12 cellular contexts compared by ENCODE assay signal in the genomic region with DNA sequence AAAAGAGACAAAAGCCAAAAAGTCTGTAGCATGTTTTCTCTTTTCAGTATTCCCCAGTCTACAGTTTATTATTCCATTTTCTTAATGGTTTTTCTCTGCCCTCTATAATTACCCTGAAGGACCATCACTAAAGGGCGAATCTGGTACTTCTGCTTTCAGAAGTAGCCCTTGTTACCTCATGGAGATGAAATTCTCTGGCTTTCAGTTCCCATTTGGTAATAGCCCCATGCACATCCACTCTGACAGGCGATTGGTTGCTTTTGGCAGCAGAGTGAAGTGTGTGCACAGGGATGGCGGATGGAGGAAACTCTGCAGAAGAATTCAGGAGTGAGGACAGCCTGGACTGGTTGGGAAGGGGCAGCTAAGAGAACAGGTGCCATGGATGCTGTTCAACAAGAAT.
DNase-seq lines count a peak whose midpoint lies in the region; ATAC-seq and TF ChIP-seq lines count a peak whose summit lies in the region.
"Had no signal": no experiment of that assay in that cellular context is flagged by ENCODE, and none has a peak within 500 bp of the region (broad histone marks: within the 10 kb centered on the region; RNA-seq: fewer than 3 reads in every experiment).

No MANE protein-coding gene starts in this region.

- no peak overlapping the region for H3K27ac Mint-ChIP-seq in CD8-positive, alpha-beta T cell
- H3K27ac Mint-ChIP-seq in activated naive CD4-positive, alpha-beta T cell treated with anti-CD3 and anti-CD28 coated beads for 36 hours: no peak overlapping the region

- POLR2A ChIA-PET in CD8-positive, alpha-beta T cell (lab: Charles Lee): interaction anchor here (0.6 to 1.0 kb wide), 2 partner anchors 29 to 797 kb away, joined by 3 read pairs; no protein-coding TSS in a partner anchor

- peaks cover under 1% of the 10 kb centered on the region for H3K4me1 ChIP-seq in CD8-positive, alpha-beta T cell (ENCODE audit: insufficient read depth, low read length)
- H3K4me1 ChIP-seq: gastroesophageal sphincter had no signal

- DNase-seq in germinal center (ENCODE audit: low spot score): peak; percentile 25
- DNase-seq in iPS-NIHi7 (ENCODE audit: extremely low spot score): no peak
- no peak for DNase-seq in NCI-H446 treated with DMSO at 0.1 percent for 48 hours (lab: John Stamatoyannopoulos, UW)
- DNase-seq in CD8-positive, alpha-beta T cell: no peak
- no peak for DNase-seq in activated naive CD4-positive, alpha-beta T cell treated with anti-CD3 and anti-CD28 coated beads for 36 hours
- DNase-seq: activated effector memory CD4-positive, alpha-beta T cell treated with Interleukin-2 at 50 U/mL for 16 hours; EL; NCI-H146 had no signal

- no peak overlapping the region for H3K27ac ChIP-seq in CD8-positive, alpha-beta T cell (ENCODE audit: low read depth, low read length)
- H3K27ac ChIP-seq: gastroesophageal sphincter had no signal

- CTCF ChIA-PET in CD8-positive, alpha-beta T cell (lab: Charles Lee): interaction anchor here (0.9 kb wide), 1 partner anchor 45 kb away, joined by 3 read pairs; no protein-coding TSS in a partner anchor
- CTCF ChIA-PET in activated naive CD4-positive, alpha-beta T cell treated with anti-CD3 and anti-CD28 coated beads for 36 hours (lab: Charles Lee): interaction anchor here (0.6 to 0.8 kb wide), 2 partner anchors 46 to 57 kb away, joined by 3 read pairs; no protein-coding TSS in a partner anchor

- no peaks in the 10 kb centered on the region for H3K9me3 ChIP-seq in CD8-positive, alpha-beta T cell (ENCODE audit: low read length)
- H3K9me3 ChIP-seq: gastroesophageal sphincter had no signal

- H3K4me3 Mint-ChIP-seq in CD8-positive, alpha-beta T cell: no peak overlapping the region
- H3K4me3 Mint-ChIP-seq in activated naive CD4-positive, alpha-beta T cell treated with anti-CD3 and anti-CD28 coated beads for 36 hours: no peak overlapping the region

- H3K36me3 Mint-ChIP-seq in CD8-positive, alpha-beta T cell: no peaks in the 10 kb centered on the region
- peaks cover 2% of the 10 kb centered on the region for H3K36me3 Mint-ChIP-seq in activated naive CD4-positive, alpha-beta T cell treated with anti-CD3 and anti-CD28 coated beads for 36 hours (ENCODE audit: low read depth)

- no peaks in the 10 kb centered on the region for H3K27me3 Mint-ChIP-seq in CD8-positive, alpha-beta T cell (ENCODE audit: low read depth)
- H3K27me3 Mint-ChIP-seq in activated naive CD4-positive, alpha-beta T cell treated with anti-CD3 and anti-CD28 coated beads for 36 hours (ENCODE audit: low read depth): no peaks in the 10 kb centered on the region

- intact Hi-C loops in CD8-positive, alpha-beta T cell (cut with DNase I, micrococcal nuclease): no loop called here
- intact Hi-C loops in activated naive CD4-positive, alpha-beta T cell treated with anti-CD3 and anti-CD28 coated beads for 36 hours (cut with micrococcal nuclease): no loop called here

- no peaks in the 10 kb centered on the region for H3K36me3 ChIP-seq in CD8-positive, alpha-beta T cell (ENCODE audit: insufficient read depth, low read length)
- H3K36me3 ChIP-seq: gastroesophageal sphincter had no signal

- H3K27me3 ChIP-seq in CD8-positive, alpha-beta T cell (ENCODE audit: insufficient read depth, low read length): no peaks in the 10 kb centered on the region
- H3K27me3 ChIP-seq: gastroesophageal sphincter had no signal

- peaks cover 3% of the 10 kb centered on the region for H3K4me1 Mint-ChIP-seq in CD8-positive, alpha-beta T cell (ENCODE audit: low read depth)
- H3K4me1 Mint-ChIP-seq in activated naive CD4-positive, alpha-beta T cell treated with anti-CD3 and anti-CD28 coated beads for 36 hours (ENCODE audit: low read depth): peaks cover 24% of the 10 kb centered on the region

- no peaks in the 10 kb centered on the region for H3K9me3 Mint-ChIP-seq in CD8-positive, alpha-beta T cell
- H3K9me3 Mint-ChIP-seq in activated naive CD4-positive, alpha-beta T cell treated with anti-CD3 and anti-CD28 coated beads for 36 hours: no peaks in the 10 kb centered on the region

- no peak for TF ChIP-seq CTCF in CD8-positive, alpha-beta T cell (IDR thresholded peaks at IDR 0.05)

- H3K4me3 ChIP-seq in CD8-positive, alpha-beta T cell (ENCODE audit: low read depth, low read length): no peak overlapping the region
- H3K4me3 ChIP-seq: gastroesophageal sphincter had no signal

- ATAC-seq in GM18498 (IDR thresholded peaks at IDR 0.05; ENCODE audit: unreplicated experiment) (peak; percentile 99), GM21528 (IDR thresholded peaks at IDR 0.05; ENCODE audit: low FRiP score, unreplicated experiment) (peak; percentile 98), HG03460 (IDR thresholded peaks at IDR 0.05; ENCODE audit: unreplicated experiment) (peak; percentile 97)
- ATAC-seq in CD8-positive, alpha-beta T cell: no peak
- ATAC-seq: gastroesophageal sphincter had no signal
